Comparison of ENCODE assay signal across 21 cellular contexts in genomic region chr3:100981546-100981945, GRCh38. TPM values are rescaled to one million over a fixed set of nuclear protein-coding genes. Genes with fewer than 3 reads are reported as not detected.
DNase-seq lines count a peak whose midpoint lies in the region; ATAC-seq, FAIRE-seq and TF ChIP-seq lines count a peak whose summit lies in the region.
"Had no signal": no experiment of that assay in that cellular context is flagged by ENCODE, and none has a peak within 500 bp of the region (broad histone marks: within the 10 kb centered on the region; RNA-seq: fewer than 3 reads in every experiment).

No MANE protein-coding gene starts in this region.

- H4K20me1 ChIP-seq in H9 (ENCODE audit: control insufficient read depth, insufficient read depth, insufficient read length) = no peaks in the 10 kb centered on the region

- no peak overlapping the region for H4K8ac ChIP-seq in H9 (replicated peaks; ENCODE audit: insufficient read length, low read depth, low read length)

- H3K4me1 Mint-ChIP-seq in H9 = peaks cover 3 to 11% of the 10 kb centered on the region in 2 experiments; a peak in 3 of 4 replicates
- H3K4me1 Mint-ChIP-seq: CD14-positive monocyte had no signal

- ATAC-seq in gastroesophageal sphincter (no peak), sciatic nerve (peak; percentile 54), GM18519 (IDR thresholded peaks at IDR 0.05; ENCODE audit: low FRiP score, unreplicated experiment) (no peak)

- no peak overlapping the region for H4K5ac ChIP-seq in H9 (ENCODE audit: insufficient read length, low read depth, low read length)

- H3K79me2 ChIP-seq in H9 (ENCODE audit: insufficient read depth, low read length) = no peaks in the 10 kb centered on the region

- H3K27me3 Mint-ChIP-seq in H9 (ENCODE audit: low read depth) = no peaks in the 10 kb centered on the region

- WGBS in gastroesophageal sphincter (ENCODE audit: low coverage in 1 of 2), 2 donors = 58 to 83% methylated on average over 2 to 3 of the region's 3 CpGs
- no CpG with 5 or more reads among the region's 3 CpGs for WGBS in H9 (ENCODE audit: extremely low coverage, insufficient read length, low lambda C conversion rate)

- no peak overlapping the region for H2AFZ ChIP-seq in H9 (ENCODE audit: low read length)
- H2AFZ ChIP-seq: PC-9 had no signal

- no peaks in the 10 kb centered on the region; a peak in 1 of 7 replicates for H3K36me3 Mint-ChIP-seq in H9 (ENCODE audit: insufficient read depth in 1 of 3, low read depth in 3 of 3)
- H3K36me3 Mint-ChIP-seq: CD14-positive monocyte had no signal

- peak; percentile 72 for FAIRE-seq in bronchial epithelial cell (lab: Jason Lieb, UNC)

- H3K18ac ChIP-seq in H9 (ENCODE audit: insufficient read length, low read depth, low read length) = no peak overlapping the region

- H3K4me1 ChIP-seq in gastroesophageal sphincter = peaks cover 6 to 82% (median 18%) of the 10 kb centered on the region in 3 donors
- H3K4me1 ChIP-seq in uterus = no peaks in the 10 kb centered on the region
- no peaks in the 10 kb centered on the region for H3K4me1 ChIP-seq in H9 (ENCODE audit: insufficient read depth, low read length)

- H3K9me3 ChIP-seq in gastroesophageal sphincter (no peaks in the 10 kb centered on the region), uterus (no peaks in the 10 kb centered on the region), H9 (ENCODE audit: control insufficient read depth, low read depth, low read length) (no peaks in the 10 kb centered on the region)

- no peaks in the 10 kb centered on the region for H3K23me2 ChIP-seq in H9 (ENCODE audit: insufficient read length, low read depth, low read length, poor library complexity, severe bottlenecking)

- no peak overlapping the region for H3K4me2 ChIP-seq in H9 (ENCODE audit: insufficient read depth, insufficient read length, low read length)
- H3K4me2 ChIP-seq: PC-9 had no signal

- no peak overlapping the region for H2BK120ac ChIP-seq in H9 (ENCODE audit: low read depth, low read length, poor library complexity, severe bottlenecking)

- no peak for TF ChIP-seq EP300 in gastroesophageal sphincter (IDR thresholded peaks at IDR 0.05)

- no peak overlapping the region for H3K9ac ChIP-seq in H9 (ENCODE audit: extremely low read depth, insufficient read length, low read length)

- H2BK20ac ChIP-seq in H9 (ENCODE audit: low read depth, low read length, poor library complexity, severe bottlenecking) = no peak overlapping the region

- H3K4ac ChIP-seq in H9 (ENCODE audit: low read depth, low read length) = no peak overlapping the region

- H4K91ac ChIP-seq in H9 (ENCODE audit: insufficient read length, low read depth, low read length) = no peak overlapping the region

- no peak overlapping the region for H3K56ac ChIP-seq in H9 (ENCODE audit: insufficient read length, low read depth, low read length)

- H2BK5ac ChIP-seq in H9 (ENCODE audit: insufficient read length, low read length) = no peak overlapping the region

- H3K23ac ChIP-seq in H9 (ENCODE audit: insufficient read length, low read depth, low read length) = no peak overlapping the region

- TF ChIP-seq POLR2A in gastroesophageal sphincter (IDR thresholded peaks at IDR 0.05) (no peak), uterus (IDR thresholded peaks at IDR 0.05) (no peak)

- no peak overlapping the region for H2AK5ac ChIP-seq in H9 (ENCODE audit: insufficient read length, low read length)

- H3K27me3 ChIP-seq in bronchial epithelial cell (ENCODE audit: control insufficient read depth, insufficient read depth, low read length) (no peaks in the 10 kb centered on the region), gastroesophageal sphincter (no peaks in the 10 kb centered on the region), uterus (no peaks in the 10 kb centered on the region), H9 (ENCODE audit: insufficient read depth, low read length) (no peaks in the 10 kb centered on the region)

- H3K14ac ChIP-seq in H9 (ENCODE audit: insufficient read depth, low read length) = no peak overlapping the region

- DNase-seq in bronchial epithelial cell (ENCODE audit: low read depth) = no peak
- no peak for DNase-seq in sciatic nerve (ENCODE audit: low spot score)
- no peak for DNase-seq in uterus
- DNase-seq in H9 = no peak
- no peak for DNase-seq in NOMO-1 treated with DMSO at 0.1 percent for 48 hours (lab: John Stamatoyannopoulos, UW; ENCODE audit: unreplicated experiment)
- DNase-seq: AML-193, DMS79 treated with DMSO at 0.1 percent for 48 hours, H7, KG1, MV-4-11, NCI-H1694 treated with DMSO at 0.1 percent for 48 hours, NCI-H2107, NCI-H345, NCI-H524 treated with DMSO at 0.1 percent for 48 hours, PC-9, SIG-M5 had no signal

- intact Hi-C loops in sciatic nerve (cut with DNase I) (no loop called here), uterus (cut with DNase I; ENCODE audit: low total_unique reads) (no loop called here)

- no peak overlapping the region for H3K4me3 Mint-ChIP-seq in H9
- H3K4me3 Mint-ChIP-seq: CD14-positive monocyte had no signal

- H3K27ac ChIP-seq in gastroesophageal sphincter (peak overlapping the region; percentile 74 to 82 (median 80)), uterus (peak overlapping the region; percentile 77 to 83), H9 (ENCODE audit: insufficient read length, low read depth, low read length) (no peak overlapping the region)
- H3K27ac ChIP-seq: PC-9, RWPE1 had no signal

- no peak overlapping the region for H3T11ph ChIP-seq in H9 (ENCODE audit: low read length)

- peak overlapping the region in 1 of 3 experiments; percentile 88; a peak in 1 of 7 replicates for H3K27ac Mint-ChIP-seq in H9
- H3K27ac Mint-ChIP-seq: CD14-positive monocyte had no signal

- no peak overlapping the region for H2BK15ac ChIP-seq in H9 (ENCODE audit: low read depth, low read length)

- H3K79me1 ChIP-seq in H9 (ENCODE audit: insufficient read depth, low read depth, low read length, poor library complexity, severe bottlenecking) = no peaks in the 10 kb centered on the region

- H3K9me3 Mint-ChIP-seq in H9 = no peaks in the 10 kb centered on the region

- no peaks in the 10 kb centered on the region for H3K36me3 ChIP-seq in bronchial epithelial cell (ENCODE audit: control insufficient read depth, insufficient read depth, low read length)
- no peaks in the 10 kb centered on the region for H3K36me3 ChIP-seq in gastroesophageal sphincter
- H3K36me3 ChIP-seq in uterus = no peaks in the 10 kb centered on the region

- H3K4me3 ChIP-seq in bronchial epithelial cell (ENCODE audit: low read depth, low read length) = no peak overlapping the region
- no peak overlapping the region for H3K4me3 ChIP-seq in gastroesophageal sphincter
- H3K4me3 ChIP-seq in uterus = no peak overlapping the region
- H3K4me3 ChIP-seq: PC-9 had no signal

- TF ChIP-seq CTCF in bronchial epithelial cell (IDR thresholded peaks at IDR 0.05; ENCODE audit: insufficient read depth, low read length, severe bottlenecking) (no peak), gastroesophageal sphincter (IDR thresholded peaks at IDR 0.05) (no peak), uterus (IDR thresholded peaks at IDR 0.05) (no peak), H9 (conservative IDR thresholded peaks at IDR 0.05) (no peak)

- no peak overlapping the region for H2BK12ac ChIP-seq in H9 (ENCODE audit: insufficient read length, low read depth, low read length)

RNA-seq across cellular contexts. Expression of gene ABI3BP, which starts 11.7 kb away (rescaled TPM):
- total RNA-seq in bronchial epithelial cell (0.53 and 0.77 TPM in 2 replicates), gastroesophageal sphincter (100 to 1,000 TPM in 2 of 4 donors, 10 to 100 TPM in 2; 59.6 to 158 (median 99.9) TPM), sciatic nerve (369 TPM), uterus (100 to 1,000 TPM in 2 of 4 donors, 10 to 100 TPM in 2; 38.8 to 156 (median 89.2) TPM), H9 (2021) (0.26 and 0.28 TPM in 2 replicates)
- total RNA-seq: HT-29 had no signal

Comparison
In these comparisons a context has a peak if more than half of its experiments do, and no peak if none do; other contexts are left out.
1. RNA of gene ABI3BP, which starts 11.7 kb away (total RNA-seq): 369 TPM in sciatic nerve (single experiment), 38.8 to 156 TPM in uterus and 59.6 to 158 TPM in gastroesophageal sphincter; 0.53 to 0.77 TPM in bronchial epithelial cell and 0.26 to 0.28 TPM in H9; every median in the first group is over 10 times any median in the second.